Comparison of ENCODE assay signal across 1 cellular context in the genomic region with DNA sequence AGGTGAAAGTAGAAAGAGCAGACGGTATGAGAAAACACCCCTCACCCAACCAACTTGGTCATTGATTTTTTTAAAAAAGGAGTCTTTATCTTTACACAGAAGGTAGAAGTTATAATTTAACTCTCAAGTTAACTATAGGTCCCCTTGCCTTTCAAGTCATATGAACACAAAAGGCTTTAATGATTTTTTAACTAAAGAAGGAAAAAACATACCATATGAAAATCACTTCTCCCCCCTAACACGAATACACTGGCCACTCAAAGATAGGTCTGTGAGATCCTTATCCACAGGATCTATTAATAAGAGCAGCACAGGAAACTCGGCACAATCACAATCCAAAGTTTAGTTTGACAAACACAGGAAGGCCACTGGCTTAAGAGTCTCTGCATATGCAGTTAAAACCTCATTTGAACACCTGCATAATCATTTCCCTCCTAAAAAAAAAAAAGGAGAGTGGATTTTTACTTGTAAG.
A peak's percentile ranks its signal among the peaks of the same experiment; 100 is the strongest.
TF ChIP-seq lines count a peak whose summit lies in the region.

No MANE protein-coding gene starts in this region.

TF ChIP-seq in HepG2, 621 proteins besides CTCF, POLR2A, EP300 and RAD21 (continued from another document and continues in another):
- TF ChIP-seq, protein P1, sequence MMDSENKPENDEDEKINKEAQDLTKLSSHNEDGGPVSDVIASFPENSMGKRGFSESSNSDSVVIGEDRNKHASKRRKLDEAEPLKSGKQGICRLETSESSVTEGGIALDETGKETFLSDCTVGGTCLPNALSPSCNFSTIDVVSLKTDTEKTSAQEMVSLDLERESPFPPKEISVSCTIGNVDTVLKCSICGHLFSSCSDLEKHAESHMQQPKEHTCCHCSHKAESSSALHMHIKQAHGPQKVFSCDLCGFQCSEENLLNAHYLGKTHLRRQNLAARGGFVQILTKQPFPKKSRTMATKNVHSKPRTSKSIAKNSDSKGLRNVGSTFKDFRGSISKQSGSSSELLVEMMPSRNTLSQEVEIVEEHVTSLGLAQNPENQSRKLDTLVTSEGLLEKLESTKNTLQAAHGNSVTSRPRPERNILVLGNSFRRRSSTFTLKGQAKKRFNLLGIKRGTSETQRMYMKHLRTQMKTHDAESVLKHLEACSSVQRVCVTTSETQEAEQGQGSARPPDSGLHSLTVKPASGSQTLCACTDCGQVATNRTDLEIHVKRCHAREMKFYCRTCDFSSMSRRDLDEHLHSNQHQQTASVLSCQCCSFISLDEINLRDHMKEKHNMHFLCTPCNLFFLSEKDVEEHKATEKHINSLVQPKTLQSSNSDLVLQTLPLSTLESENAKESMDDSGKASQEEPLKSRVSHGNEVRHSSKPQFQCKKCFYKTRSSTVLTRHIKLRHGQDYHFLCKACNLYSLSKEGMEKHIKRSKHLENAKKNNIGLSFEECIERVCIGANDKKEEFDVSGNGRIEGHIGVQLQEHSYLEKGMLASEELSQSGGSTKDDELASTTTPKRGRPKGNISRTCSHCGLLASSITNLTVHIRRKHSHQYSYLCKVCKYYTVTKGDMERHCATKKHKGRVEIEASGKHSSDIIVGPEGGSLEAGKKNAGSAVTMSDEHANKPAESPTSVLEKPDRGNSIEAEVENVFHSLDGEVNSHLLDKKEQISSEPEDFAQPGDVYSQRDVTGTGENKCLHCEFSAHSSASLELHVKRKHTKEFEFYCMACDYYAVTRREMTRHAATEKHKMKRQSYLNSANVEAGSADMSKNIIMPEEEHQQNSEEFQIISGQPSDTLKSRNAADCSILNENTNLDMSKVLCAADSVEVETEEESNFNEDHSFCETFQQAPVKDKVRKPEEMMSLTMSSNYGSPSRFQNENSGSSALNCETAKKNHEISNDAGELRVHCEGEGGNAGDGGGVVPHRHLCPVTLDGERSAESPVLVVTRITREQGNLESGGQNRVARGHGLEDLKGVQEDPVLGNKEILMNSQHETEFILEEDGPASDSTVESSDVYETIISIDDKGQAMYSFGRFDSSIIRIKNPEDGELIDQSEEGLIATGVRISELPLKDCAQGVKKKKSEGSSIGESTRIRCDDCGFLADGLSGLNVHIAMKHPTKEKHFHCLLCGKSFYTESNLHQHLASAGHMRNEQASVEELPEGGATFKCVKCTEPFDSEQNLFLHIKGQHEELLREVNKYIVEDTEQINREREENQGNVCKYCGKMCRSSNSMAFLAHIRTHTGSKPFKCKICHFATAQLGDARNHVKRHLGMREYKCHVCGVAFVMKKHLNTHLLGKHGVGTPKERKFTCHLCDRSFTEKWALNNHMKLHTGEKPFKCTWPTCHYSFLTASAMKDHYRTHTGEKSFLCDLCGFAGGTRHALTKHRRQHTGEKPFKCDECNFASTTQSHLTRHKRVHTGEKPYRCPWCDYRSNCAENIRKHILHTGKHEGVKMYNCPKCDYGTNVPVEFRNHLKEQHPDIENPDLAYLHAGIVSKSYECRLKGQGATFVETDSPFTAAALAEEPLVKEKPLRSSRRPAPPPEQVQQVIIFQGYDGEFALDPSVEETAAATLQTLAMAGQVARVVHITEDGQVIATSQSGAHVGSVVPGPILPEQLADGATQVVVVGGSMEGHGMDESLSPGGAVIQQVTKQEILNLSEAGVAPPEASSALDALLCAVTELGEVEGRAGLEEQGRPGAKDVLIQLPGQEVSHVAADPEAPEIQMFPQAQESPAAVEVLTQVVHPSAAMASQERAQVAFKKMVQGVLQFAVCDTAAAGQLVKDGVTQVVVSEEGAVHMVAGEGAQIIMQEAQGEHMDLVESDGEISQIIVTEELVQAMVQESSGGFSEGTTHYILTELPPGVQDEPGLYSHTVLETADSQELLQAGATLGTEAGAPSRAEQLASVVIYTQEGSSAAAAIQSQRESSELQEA (CRISPR knock-in tag; IDR thresholded peaks at IDR 0.05; ENCODE audit: not compliant biosample characterization): no peak
- TF ChIP-seq, protein P2, sequence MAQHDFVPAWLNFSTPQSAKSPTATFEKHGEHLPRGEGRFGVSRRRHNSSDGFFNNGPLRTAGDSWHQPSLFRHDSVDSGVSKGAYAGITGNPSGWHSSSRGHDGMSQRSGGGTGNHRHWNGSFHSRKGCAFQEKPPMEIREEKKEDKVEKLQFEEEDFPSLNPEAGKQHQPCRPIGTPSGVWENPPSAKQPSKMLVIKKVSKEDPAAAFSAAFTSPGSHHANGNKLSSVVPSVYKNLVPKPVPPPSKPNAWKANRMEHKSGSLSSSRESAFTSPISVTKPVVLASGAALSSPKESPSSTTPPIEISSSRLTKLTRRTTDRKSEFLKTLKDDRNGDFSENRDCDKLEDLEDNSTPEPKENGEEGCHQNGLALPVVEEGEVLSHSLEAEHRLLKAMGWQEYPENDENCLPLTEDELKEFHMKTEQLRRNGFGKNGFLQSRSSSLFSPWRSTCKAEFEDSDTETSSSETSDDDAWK (CRISPR knock-in tag; IDR thresholded peaks at IDR 0.05): no peak
- TF ChIP-seq, protein P3, sequence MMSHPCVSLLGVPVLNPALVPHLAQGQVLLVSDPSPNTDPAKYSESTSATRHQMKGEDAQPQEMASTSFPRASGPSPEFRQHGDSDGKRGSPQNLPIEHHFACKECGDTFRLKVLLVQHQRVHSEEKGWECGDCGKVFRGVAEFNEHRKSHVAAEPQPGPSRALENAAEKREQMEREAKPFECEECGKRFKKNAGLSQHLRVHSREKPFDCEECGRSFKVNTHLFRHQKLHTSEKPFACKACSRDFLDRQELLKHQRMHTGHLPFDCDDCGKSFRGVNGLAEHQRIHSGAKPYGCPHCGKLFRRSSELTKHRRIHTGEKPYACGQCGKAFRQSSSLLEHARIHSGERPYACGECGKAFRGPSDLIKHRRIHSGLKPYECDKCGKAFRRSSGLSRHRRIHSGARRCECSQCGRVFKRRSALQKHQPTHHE (CRISPR knock-in tag; IDR thresholded peaks at IDR 0.05; ENCODE audit: borderline replicate concordance): no peak
- TF ChIP-seq, protein P4, sequence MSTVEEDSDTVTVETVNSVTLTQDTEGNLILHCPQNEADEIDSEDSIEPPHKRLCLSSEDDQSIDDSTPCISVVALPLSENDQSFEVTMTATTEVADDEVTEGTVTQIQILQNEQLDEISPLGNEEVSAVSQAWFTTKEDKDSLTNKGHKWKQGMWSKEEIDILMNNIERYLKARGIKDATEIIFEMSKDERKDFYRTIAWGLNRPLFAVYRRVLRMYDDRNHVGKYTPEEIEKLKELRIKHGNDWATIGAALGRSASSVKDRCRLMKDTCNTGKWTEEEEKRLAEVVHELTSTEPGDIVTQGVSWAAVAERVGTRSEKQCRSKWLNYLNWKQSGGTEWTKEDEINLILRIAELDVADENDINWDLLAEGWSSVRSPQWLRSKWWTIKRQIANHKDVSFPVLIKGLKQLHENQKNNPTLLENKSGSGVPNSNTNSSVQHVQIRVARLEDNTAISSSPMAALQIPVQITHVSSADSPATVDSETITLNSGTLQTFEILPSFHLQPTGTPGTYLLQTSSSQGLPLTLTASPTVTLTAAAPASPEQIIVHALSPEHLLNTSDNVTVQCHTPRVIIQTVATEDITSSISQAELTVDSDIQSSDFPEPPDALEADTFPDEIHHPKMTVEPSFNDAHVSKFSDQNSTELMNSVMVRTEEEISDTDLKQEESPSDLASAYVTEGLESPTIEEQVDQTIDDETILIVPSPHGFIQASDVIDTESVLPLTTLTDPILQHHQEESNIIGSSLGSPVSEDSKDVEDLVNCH (CRISPR knock-in tag; IDR thresholded peaks at IDR 0.05): no peak
- TF ChIP-seq ZNF775 (CRISPR knock-in tag; IDR thresholded peaks at IDR 0.05; ENCODE audit: borderline replicate concordance) (no peak), ZNF260 (CRISPR knock-in tag; IDR thresholded peaks at IDR 0.05; ENCODE audit: borderline replicate concordance, low read depth) (no peak), ZNF333 (CRISPR knock-in tag; IDR thresholded peaks at IDR 0.05; ENCODE audit: borderline replicate concordance) (no peak), ZNF30 (CRISPR knock-in tag; IDR thresholded peaks at IDR 0.05) (no peak), ZNF329 (CRISPR knock-in tag; IDR thresholded peaks at IDR 0.05; ENCODE audit: low read depth) (no peak), HCFC1 (IDR thresholded peaks at IDR 0.05; ENCODE audit: low read depth, low read length) (no peak), STAT5B (CRISPR knock-in tag; IDR thresholded peaks at IDR 0.05) (no peak), ZNF781 (CRISPR knock-in tag; IDR thresholded peaks at IDR 0.05; ENCODE audit: borderline replicate concordance, not compliant biosample characterization) (no peak), ZNF556 (CRISPR knock-in tag; IDR thresholded peaks at IDR 0.05; ENCODE audit: borderline replicate concordance) (no peak), MEIS1 (CRISPR knock-in tag; IDR thresholded peaks at IDR 0.05; ENCODE audit: borderline replicate concordance) (no peak), SNRNP70 (IDR thresholded peaks at IDR 0.05; ENCODE audit: low read depth, low read length) (no peak), AGO1 (IDR thresholded peaks at IDR 0.05; ENCODE audit: low read depth, low read length, poor library complexity, severe bottlenecking) (no peak), NCOA5 (CRISPR knock-in tag; IDR thresholded peaks at IDR 0.05) (no peak), SMC3 (IDR thresholded peaks at IDR 0.05; ENCODE audit: low read length) (no peak), KDM3A (CRISPR knock-in tag; IDR thresholded peaks at IDR 0.05; ENCODE audit: low read depth) (no peak), ZBTB7A (CRISPR knock-in tag; IDR thresholded peaks at IDR 0.05) (no peak), ZMYM2 (CRISPR knock-in tag; IDR thresholded peaks at IDR 0.05) (no peak), YY1 (IDR thresholded peaks at IDR 0.05; ENCODE audit: insufficient read depth, insufficient replicate concordance, low read depth, low read length) (no peak), RBFOX2 (IDR thresholded peaks at IDR 0.05; ENCODE audit: low read depth, low read length) (peak; percentile 54; the same call in 1 of the 2 replicates), ARHGAP35 (CRISPR knock-in tag; IDR thresholded peaks at IDR 0.05; ENCODE audit: borderline replicate concordance) (no peak), RFXANK (CRISPR knock-in tag; IDR thresholded peaks at IDR 0.05) (no peak), ZNF747 (CRISPR knock-in tag; IDR thresholded peaks at IDR 0.05; ENCODE audit: borderline replicate concordance) (no peak), HNRNPH1 (optimal IDR thresholded peaks at IDR 0.05; ENCODE audit: low read depth, low read length) (no peak), ZNF431 (CRISPR knock-in tag; IDR thresholded peaks at IDR 0.05; ENCODE audit: borderline replicate concordance, low read depth) (no peak), HNF4G (IDR thresholded peaks at IDR 0.05; ENCODE audit: borderline replicate concordance, low read depth, low read length) (peak; percentile 25; the same call in 1 of the 2 replicates), HNF4G (CRISPR knock-in tag; IDR thresholded peaks at IDR 0.05; ENCODE audit: borderline replicate concordance, low read depth) (no peak), ZBTB1 (CRISPR knock-in tag; IDR thresholded peaks at IDR 0.05; ENCODE audit: borderline replicate concordance) (no peak), NFATC3 (CRISPR knock-in tag; IDR thresholded peaks at IDR 0.05) (no peak), ZNF264 (CRISPR knock-in tag; IDR thresholded peaks at IDR 0.05) (no peak), ZBTB3 (CRISPR knock-in tag; IDR thresholded peaks at IDR 0.05; ENCODE audit: borderline replicate concordance, low read depth) (no peak), ZNF644 (CRISPR knock-in tag; IDR thresholded peaks at IDR 0.05; ENCODE audit: low read depth) (0 out of 2 replicates have a peak, but pooled peaks have one; percentile 4), ZNF138 (CRISPR knock-in tag; IDR thresholded peaks at IDR 0.05; ENCODE audit: low read depth) (no peak), ZNF704 (CRISPR knock-in tag; IDR thresholded peaks at IDR 0.05; ENCODE audit: borderline replicate concordance) (no peak), ZNF577 (CRISPR knock-in tag; IDR thresholded peaks at IDR 0.05; ENCODE audit: borderline replicate concordance, low read depth) (no peak), ZIK1 (CRISPR knock-in tag; IDR thresholded peaks at IDR 0.05; ENCODE audit: borderline replicate concordance, low read depth) (no peak), POLR2G (IDR thresholded peaks at IDR 0.05; ENCODE audit: low read depth, low read length) (no peak)
- TF ChIP-seq, protein P5, sequence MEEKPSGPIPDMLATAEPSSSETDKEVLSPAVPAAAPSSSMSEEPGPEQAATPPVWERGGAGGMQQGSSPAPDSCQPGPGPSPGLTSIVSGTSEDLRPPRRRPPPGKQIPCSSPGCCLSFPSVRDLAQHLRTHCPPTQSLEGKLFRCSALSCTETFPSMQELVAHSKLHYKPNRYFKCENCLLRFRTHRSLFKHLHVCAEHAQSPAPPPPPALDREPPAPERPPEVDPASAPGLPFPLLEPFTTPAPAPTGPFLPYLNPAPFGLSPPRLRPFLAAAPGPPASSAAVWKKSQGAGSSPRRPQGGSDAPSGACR (CRISPR knock-in tag; IDR thresholded peaks at IDR 0.05): 0 out of 2 replicates have a peak, but pooled peaks have one; percentile 25
- TF ChIP-seq, protein P6, sequence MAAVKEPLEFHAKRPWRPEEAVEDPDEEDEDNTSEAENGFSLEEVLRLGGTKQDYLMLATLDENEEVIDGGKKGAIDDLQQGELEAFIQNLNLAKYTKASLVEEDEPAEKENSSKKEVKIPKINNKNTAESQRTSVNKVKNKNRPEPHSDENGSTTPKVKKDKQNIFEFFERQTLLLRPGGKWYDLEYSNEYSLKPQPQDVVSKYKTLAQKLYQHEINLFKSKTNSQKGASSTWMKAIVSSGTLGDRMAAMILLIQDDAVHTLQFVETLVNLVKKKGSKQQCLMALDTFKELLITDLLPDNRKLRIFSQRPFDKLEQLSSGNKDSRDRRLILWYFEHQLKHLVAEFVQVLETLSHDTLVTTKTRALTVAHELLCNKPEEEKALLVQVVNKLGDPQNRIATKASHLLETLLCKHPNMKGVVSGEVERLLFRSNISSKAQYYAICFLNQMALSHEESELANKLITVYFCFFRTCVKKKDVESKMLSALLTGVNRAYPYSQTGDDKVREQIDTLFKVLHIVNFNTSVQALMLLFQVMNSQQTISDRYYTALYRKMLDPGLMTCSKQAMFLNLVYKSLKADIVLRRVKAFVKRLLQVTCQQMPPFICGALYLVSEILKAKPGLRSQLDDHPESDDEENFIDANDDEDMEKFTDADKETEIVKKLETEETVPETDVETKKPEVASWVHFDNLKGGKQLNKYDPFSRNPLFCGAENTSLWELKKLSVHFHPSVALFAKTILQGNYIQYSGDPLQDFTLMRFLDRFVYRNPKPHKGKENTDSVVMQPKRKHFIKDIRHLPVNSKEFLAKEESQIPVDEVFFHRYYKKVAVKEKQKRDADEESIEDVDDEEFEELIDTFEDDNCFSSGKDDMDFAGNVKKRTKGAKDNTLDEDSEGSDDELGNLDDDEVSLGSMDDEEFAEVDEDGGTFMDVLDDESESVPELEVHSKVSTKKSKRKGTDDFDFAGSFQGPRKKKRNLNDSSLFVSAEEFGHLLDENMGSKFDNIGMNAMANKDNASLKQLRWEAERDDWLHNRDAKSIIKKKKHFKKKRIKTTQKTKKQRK (IDR thresholded peaks at IDR 0.05; ENCODE audit: low read length): no peak
